Comparison of ENCODE assay signal across 17 cellular contexts in the genomic region with DNA sequence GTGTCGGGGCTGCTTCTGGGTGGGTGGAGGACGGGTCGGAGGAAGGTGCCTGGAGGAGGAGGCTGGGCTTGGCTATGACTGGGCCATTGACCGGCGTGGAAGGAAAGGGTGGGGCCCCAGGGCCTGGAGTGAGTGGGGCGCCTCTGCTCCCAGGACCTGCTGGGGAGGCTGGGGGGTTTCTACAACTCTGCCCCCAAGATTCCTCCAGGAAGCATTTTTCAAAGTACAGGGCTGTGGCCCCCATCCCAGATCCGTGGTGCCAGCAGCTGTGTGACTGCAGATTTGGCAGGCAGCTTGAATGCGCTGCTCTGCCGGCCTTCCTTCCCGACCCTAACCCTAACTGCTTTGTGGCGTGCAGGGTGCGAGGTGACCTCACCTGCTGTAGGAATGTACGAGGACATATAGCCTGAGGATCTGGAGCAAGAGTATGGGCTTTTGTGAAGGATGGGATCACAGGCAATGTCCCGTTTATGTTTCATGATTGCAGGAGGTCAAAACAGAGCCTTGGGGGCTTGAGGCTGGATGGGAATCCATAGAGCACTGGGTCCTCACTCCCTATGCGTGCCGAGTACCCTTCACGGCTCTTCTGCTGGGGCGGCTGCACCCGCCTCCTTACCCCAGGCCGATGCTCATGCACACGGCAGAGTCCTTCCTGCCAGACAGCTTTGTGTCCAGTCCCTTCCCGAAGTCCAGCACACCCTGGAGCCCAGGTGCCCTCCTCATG.
"Had no signal": no experiment of that assay in that cellular context is flagged by ENCODE, and none has a peak within 500 bp of the region (broad histone marks: within the 10 kb centered on the region; RNA-seq: fewer than 3 reads in every experiment).

No MANE protein-coding gene starts in this region.

- H3K9me3 ChIP-seq: mucosa of descending colon, psoas muscle, uterus had no signal

- H3K27me3 ChIP-seq: uterus had no signal

- H3K4me1 ChIP-seq: psoas muscle, uterus had no signal

- ATAC-seq: activated T-cell treated with anti-CD3 and anti-CD28 coated beads, Interleukin-2, amount 50 U/mL, for 72 hours; left cardiac atrium; mucosa of descending colon; naive thymus-derived CD8-positive, alpha-beta T cell; psoas muscle had no signal

- H3K4me3 ChIP-seq: mucosa of descending colon, psoas muscle, uterus had no signal

- H3K36me3 ChIP-seq: uterus had no signal

- H3K27me3 Mint-ChIP-seq: dendritic cell treated with granulocyte-macrophage colony-stimulating factor and Interleukin-4, amounts not matched to agents 40 ng/mL and 50 ng/mL, for 4 days; stimulated activated naive CD8-positive, alpha-beta T cell treated with anti-CD3 and anti-CD28 coated beads, Interleukin-15, Interleukin-2, amounts not matched to agents 100 ng/mL and 50 ng/mL, for 24 hours had no signal

- H3K27ac Mint-ChIP-seq: activated T-cell treated with anti-CD3 and anti-CD28 coated beads, Interleukin-2, amount 50 U/mL, for 72 hours; dendritic cell treated with granulocyte-macrophage colony-stimulating factor and Interleukin-4, amounts not matched to agents 40 ng/mL and 50 ng/mL, for 4 days; stimulated activated naive CD8-positive, alpha-beta T cell treated with anti-CD3 and anti-CD28 coated beads, Interleukin-15, Interleukin-2, amounts not matched to agents 100 ng/mL and 50 ng/mL, for 24 hours; T-helper 2 cell treated with Interferon-gamma antibody and Interleukin-4, amounts not matched to agents 5 μg/mL and 100 μg/mL, for 36 hours had no signal

- DNase-seq: activated CD4-positive, alpha-beta T cell treated with anti-CD3 and anti-CD28 coated beads, Interleukin-2, amount 50 U/mL, for 48 hours; activated CD4-positive, CD25-positive, alpha-beta regulatory T cell treated with anti-CD3 and anti-CD28 coated beads, Interleukin-2, amount 50 U/mL, for 72 hours; activated naive CD4-positive, alpha-beta T cell treated with Interleukin-2 at 50 U/mL for 16 hours; activated T-cell treated with anti-CD3 and anti-CD28 coated beads, Interleukin-2, amount 50 U/mL, for 72 hours; central memory CD4-positive, alpha-beta T cell; hippocampal formation; left cardiac atrium; nucleus accumbens; stimulated activated CD4-positive, alpha-beta T cell treated with anti-CD3 and anti-CD28 coated beads, Interleukin-2, amount 100 ng/mL, for 48 hours; SW 1271; uterus had no signal

- H3K27ac ChIP-seq: psoas muscle, uterus had no signal

- H3K4me3 Mint-ChIP-seq: activated T-cell treated with anti-CD3 and anti-CD28 coated beads, Interleukin-2, amount 50 U/mL, for 72 hours; dendritic cell treated with granulocyte-macrophage colony-stimulating factor and Interleukin-4, amounts not matched to agents 40 ng/mL and 50 ng/mL, for 4 days; naive thymus-derived CD8-positive, alpha-beta T cell; stimulated activated naive CD8-positive, alpha-beta T cell treated with anti-CD3 and anti-CD28 coated beads, Interleukin-15, Interleukin-2, amounts not matched to agents 100 ng/mL and 50 ng/mL, for 24 hours; T-helper 2 cell treated with Interferon-gamma antibody and Interleukin-4, amounts not matched to agents 5 μg/mL and 100 μg/mL, for 36 hours had no signal
